In genomic region chr21:31145271-31145801, GRCh38 we compare ENCODE assay signal across 14 cellular contexts.
"Had no signal": no experiment of that assay in that cellular context is flagged by ENCODE, and none has a peak within 500 bp of the region (broad histone marks: within the 10 kb centered on the region; RNA-seq: fewer than 3 reads in every experiment).

No MANE protein-coding gene starts in this region.

- H3K36me3 Mint-ChIP-seq: memory B cell had no signal

- H3K4me3 Mint-ChIP-seq: activated CD8-positive, alpha-beta T cell treated with anti-CD3 and anti-CD28 coated beads, Interleukin-2, amount 10 ng/mL, durations not matched to agents 7 days and 5 days; activated naive CD8-positive, alpha-beta T cell; memory B cell; nephron; stimulated activated naive B cell treated with anti-CD40 and anti-IgM and Interleukin-4, amounts not matched to agents 10 μg/mL and 1 μg/mL and 100 μg/mL, for 72 hours had no signal

- H3K27ac Mint-ChIP-seq: activated CD8-positive, alpha-beta T cell treated with anti-CD3 and anti-CD28 coated beads, Interleukin-2, amount 10 ng/mL, durations not matched to agents 7 days and 5 days; activated naive CD8-positive, alpha-beta T cell; memory B cell; nephron; stimulated activated naive B cell treated with anti-CD40 and anti-IgM and Interleukin-4, amounts not matched to agents 10 μg/mL and 1 μg/mL and 100 μg/mL, for 72 hours had no signal

- H3K9me3 Mint-ChIP-seq: nephron had no signal

- ATAC-seq: activated CD8-positive, alpha-beta T cell treated with anti-CD3 and anti-CD28 coated beads, Interleukin-2, amount 10 ng/mL, durations not matched to agents 7 days and 5 days; gastrocnemius medialis; sciatic nerve; stimulated activated naive B cell treated with anti-CD40 and anti-IgM and Interleukin-4, amounts not matched to agents 10 μg/mL and 1 μg/mL and 100 μg/mL, for 72 hours had no signal

- H3K27me3 Mint-ChIP-seq: activated naive CD8-positive, alpha-beta T cell; memory B cell; stimulated activated naive B cell treated with anti-CD40 and anti-IgM and Interleukin-4, amounts not matched to agents 10 μg/mL and 1 μg/mL and 100 μg/mL, for 72 hours had no signal

- DNase-seq: activated CD4-positive, alpha-beta T cell treated with anti-CD3 and anti-CD28 coated beads for 4 hours; activated CD8-positive, alpha-beta T cell treated with anti-CD3 and anti-CD28 coated beads, Interleukin-2, amount 10 ng/mL, durations not matched to agents 7 days and 5 days; anterior cingulate cortex; gastrocnemius medialis; kidney; left ventricle myocardium inferior; stimulated activated CD4-positive, alpha-beta T cell treated with anti-CD3 and anti-CD28 coated beads, Interleukin-2, amount 100 ng/mL, for 24 hours; stimulated activated naive B cell treated with anti-CD40 and anti-IgM and Interleukin-4, amounts not matched to agents 10 μg/mL and 1 μg/mL and 100 μg/mL, for 72 hours; T1000; transverse colon had no signal

- H3K4me1 Mint-ChIP-seq: memory B cell; stimulated activated naive B cell treated with anti-CD40 and anti-IgM and Interleukin-4, amounts not matched to agents 10 μg/mL and 1 μg/mL and 100 μg/mL, for 72 hours had no signal
